Comparison of ENCODE assay signal across 17 cellular contexts in genomic region chr10:132403511-132404168, GRCh38. TPM values are rescaled to one million over a fixed set of nuclear protein-coding genes. Genes with fewer than 3 reads are reported as not detected.
DNase-seq lines count a peak whose midpoint lies in the region; ATAC-seq and TF ChIP-seq lines count a peak whose summit lies in the region.
"Had no signal": no experiment of that assay in that cellular context is flagged by ENCODE, and none has a peak within 500 bp of the region (broad histone marks: within the 10 kb centered on the region; RNA-seq: fewer than 3 reads in every experiment).

No MANE protein-coding gene starts in this region.

- no peak overlapping the region for H4K91ac ChIP-seq in mesenchymal stem cell (ENCODE audit: low read length)

- H3K4me2 ChIP-seq in mammary epithelial cell (ENCODE audit: insufficient read depth, low read depth, low read length): no peak overlapping the region
- H3K4me2 ChIP-seq in mesenchymal stem cell (ENCODE audit: low read length, poor library complexity, severe bottlenecking): no peak overlapping the region

- intact Hi-C loops in mammary epithelial cell (cut with micrococcal nuclease): no loop called here

- peaks cover 35% of the 10 kb centered on the region for H3K4me1 Mint-ChIP-seq in stimulated activated naive CD8-positive, alpha-beta T cell treated with anti-CD3 and anti-CD28 coated beads, Interleukin-15, amount 100 ng/mL, for 72 hours

- dilution Hi-C loops in mammary epithelial cell (cut with HindIII; ENCODE audit: low sequenced_read_pairs): no loop called here

- no peaks in the 10 kb centered on the region for H3K36me3 ChIP-seq in mammary epithelial cell (ENCODE audit: insufficient read depth, low read length)
- peaks cover 12 to 88% of the 10 kb centered on the region in 2 experiments for H3K36me3 ChIP-seq in mesenchymal stem cell (ENCODE audit: control insufficient read depth in 1 of 2, insufficient read depth in 2 of 2, low read depth in 1 of 2, low read length in 2 of 2)
- peaks cover 13 to 29% (median 24%) of the 10 kb centered on the region in 4 donors for H3K36me3 ChIP-seq in upper lobe of left lung

- H2BK15ac ChIP-seq in mesenchymal stem cell (ENCODE audit: low read depth, poor library complexity, severe bottlenecking): no peak overlapping the region

- no peaks in the 10 kb centered on the region for H3K9me3 Mint-ChIP-seq in stimulated activated naive CD8-positive, alpha-beta T cell treated with anti-CD3 and anti-CD28 coated beads, Interleukin-15, amount 100 ng/mL, for 72 hours
- H3K9me3 Mint-ChIP-seq: HFFc6 had no signal

- TF ChIP-seq CTCF in mammary epithelial cell (conservative IDR thresholded peaks at IDR 0.05 in 1 of 2, IDR thresholded peaks at IDR 0.05 in 1 of 2; ENCODE audit: extremely low read depth in 1 of 2, insufficient read depth in 1 of 2, low read depth in 1 of 2, low read length in 2 of 2): no peak
- no peak for TF ChIP-seq CTCF in upper lobe of left lung (IDR thresholded peaks at IDR 0.05)

- no peak overlapping the region for H2BK12ac ChIP-seq in mesenchymal stem cell (ENCODE audit: low read length in 2 of 2)

- H3K27me3 ChIP-seq in mammary epithelial cell (ENCODE audit: insufficient read depth, low read length): no peaks in the 10 kb centered on the region
- no peaks in the 10 kb centered on the region for H3K27me3 ChIP-seq in mesenchymal stem cell (ENCODE audit: control insufficient read depth in 1 of 2, insufficient read depth in 1 of 2, low read length in 2 of 2)
- H3K27me3 ChIP-seq in upper lobe of left lung: no peaks in the 10 kb centered on the region
- H3K27me3 ChIP-seq: sigmoid colon had no signal

- H3K79me2 ChIP-seq in mammary epithelial cell (ENCODE audit: insufficient read depth, low read length): peaks cover 48% of the 10 kb centered on the region

- in situ Hi-C loops in T47D (cut with HindIII; ENCODE audit: low pct_unique_long_range_greater_than_20kb, low sequenced_read_pairs) (no loop called here), mammary epithelial cell (cut with MboI; ENCODE audit: low sequenced_read_pairs in 2 of 2) (no loop called here)

- peaks cover 64% of the 10 kb centered on the region for H3K79me1 ChIP-seq in mesenchymal stem cell (replicated peaks; ENCODE audit: low read length, poor library complexity, severe bottlenecking)

- 91% methylated on average over 19 of the region's 25 CpGs for WGBS in mammary epithelial cell (ENCODE audit: low coverage, missing lambda C conversion rate)
- WGBS in mesenchymal stem cell: 93% methylated on average over 25 of the region's 25 CpGs
- 83 to 84% methylated on average over 6 to 18 of the region's 25 CpGs for WGBS in upper lobe of left lung, 2 donors

- H3K9ac ChIP-seq in mammary epithelial cell (ENCODE audit: insufficient read depth, low read length) (no peak overlapping the region), mesenchymal stem cell (ENCODE audit: low read length) (no peak overlapping the region)

- no peak overlapping the region for H2BK5ac ChIP-seq in mesenchymal stem cell (ENCODE audit: low read depth, low read length, poor library complexity, severe bottlenecking)

- H3K4ac ChIP-seq in mesenchymal stem cell (ENCODE audit: low read depth in 1 of 2, low read length in 2 of 2): peak overlapping the region in 1 of 2 experiments; percentile 18

- peak; percentile 68 to 72 for DNase-seq in T47D (ENCODE audit: low read depth in 1 of 2, low spot score in 1 of 2)
- no peak for DNase-seq in mammary epithelial cell
- DNase-seq in epithelial cell of prostate (ENCODE audit: low read depth, low spot score): no peak
- no peak for DNase-seq in mesenchymal stem cell
- peak in 1 of 2 donors; percentile 85 for DNase-seq in upper lobe of left lung
- no peak for DNase-seq in inferior parietal cortex (ENCODE audit: extremely low spot score)
- no peak for DNase-seq in stimulated activated naive CD8-positive, alpha-beta T cell treated with anti-CD3 and anti-CD28 coated beads, Interleukin-15, amount 100 ng/mL, for 72 hours
- DNase-seq: activated effector memory CD4-positive, alpha-beta T cell treated with Interleukin-2 at 50 U/mL for 16 hours; amygdala; effector CD4-positive, alpha-beta T cell; HFFc6; NCI-H1417 treated with DMSO at 0.1 percent for 48 hours; stimulated activated CD4-positive, alpha-beta T cell treated with anti-CD3 and anti-CD28 coated beads, Interleukin-1b, Interleukin-23, amount 100 ng/mL, for 48 hours; T1000 had no signal

- no peak overlapping the region for H3K23ac ChIP-seq in mesenchymal stem cell (ENCODE audit: low read length in 2 of 2)

- H3K14ac ChIP-seq in mesenchymal stem cell (ENCODE audit: low read length in 2 of 2): no peak overlapping the region

- H3K4me3 ChIP-seq in mammary epithelial cell (replicated peaks in 1 of 3; ENCODE audit: insufficient read depth in 1 of 3, low read depth in 2 of 3, low read length in 3 of 3): no peak overlapping the region
- H3K4me3 ChIP-seq in mesenchymal stem cell (ENCODE audit: insufficient read depth in 1 of 2, low read depth in 1 of 2, low read length in 2 of 2): no peak overlapping the region
- no peak overlapping the region for H3K4me3 ChIP-seq in upper lobe of left lung
- H3K4me3 ChIP-seq: sigmoid colon had no signal

- H3K4me1 ChIP-seq in mammary epithelial cell (ENCODE audit: insufficient read depth, low read length) (peaks cover 16% of the 10 kb centered on the region), mesenchymal stem cell (ENCODE audit: control insufficient read depth, insufficient read depth, low read depth, low read length) (peaks cover 46% of the 10 kb centered on the region), upper lobe of left lung (peaks cover 58 to 74% (median 70%) of the 10 kb centered on the region in 4 donors)

- H3K27ac ChIP-seq in mammary epithelial cell (ENCODE audit: insufficient read depth, low read depth, low read length): no peak overlapping the region
- peak overlapping the region; percentile 2 for H3K27ac ChIP-seq in epithelial cell of prostate
- H3K27ac ChIP-seq in mesenchymal stem cell (ENCODE audit: low read length, poor library complexity, severe bottlenecking): no peak overlapping the region
- peak overlapping the region in 3 of 4 donors; percentile 72 to 94 (median 79) for H3K27ac ChIP-seq in upper lobe of left lung
- H3K27ac ChIP-seq: sigmoid colon had no signal

- no peak for TF ChIP-seq POLR2A in upper lobe of left lung (IDR thresholded peaks at IDR 0.05)

- ATAC-seq in upper lobe of left lung (ENCODE audit: low FRiP score in 2 of 2): no peak
- ATAC-seq in HG03342 (IDR thresholded peaks at IDR 0.05; ENCODE audit: unreplicated experiment): no peak
- ATAC-seq in stimulated activated naive CD8-positive, alpha-beta T cell treated with anti-CD3 and anti-CD28 coated beads, Interleukin-15, amount 100 ng/mL, for 72 hours: no peak
- ATAC-seq: SK-N-SH treated with all-trans-retinoic acid at 6 μM for 48 hours had no signal

- H2BK120ac ChIP-seq in mesenchymal stem cell (ENCODE audit: low read depth, low read length): no peak overlapping the region

- H2AFZ ChIP-seq in mammary epithelial cell (ENCODE audit: low read depth, low read length): no peak overlapping the region
- no peak overlapping the region for H2AFZ ChIP-seq in mesenchymal stem cell (ENCODE audit: low read depth, low read length)

- no peak for TF ChIP-seq EP300 in upper lobe of left lung (IDR thresholded peaks at IDR 0.05)

- BruUV-seq in mammary epithelial cell (replicated peaks; lab: Mats Ljungman, UMichigan): no TSS peak

- H3K27me3 Mint-ChIP-seq in stimulated activated naive CD8-positive, alpha-beta T cell treated with anti-CD3 and anti-CD28 coated beads, Interleukin-15, amount 100 ng/mL, for 72 hours: no peaks in the 10 kb centered on the region

- H3K27ac Mint-ChIP-seq in stimulated activated naive CD8-positive, alpha-beta T cell treated with anti-CD3 and anti-CD28 coated beads, Interleukin-15, amount 100 ng/mL, for 72 hours: no peak overlapping the region
- H3K27ac Mint-ChIP-seq: HFFc6 had no signal

- no peak overlapping the region for H3K4me3 Mint-ChIP-seq in stimulated activated naive CD8-positive, alpha-beta T cell treated with anti-CD3 and anti-CD28 coated beads, Interleukin-15, amount 100 ng/mL, for 72 hours
- H3K4me3 Mint-ChIP-seq: HFFc6 had no signal

- H3K9me3 ChIP-seq in mammary epithelial cell (replicated peaks; ENCODE audit: insufficient read depth, low read length) (no peaks in the 10 kb centered on the region), mesenchymal stem cell (ENCODE audit: control insufficient read depth, low read length) (no peaks in the 10 kb centered on the region), upper lobe of left lung (no peaks in the 10 kb centered on the region)
- H3K9me3 ChIP-seq: sigmoid colon had no signal

- CTCF ChIA-PET in mammary epithelial cell (lab: Charles Lee; ENCODE audit: low non-redundant PET): no interaction called here

- peak overlapping the region; percentile 14 for H2AK5ac ChIP-seq in mesenchymal stem cell (ENCODE audit: low read length, severe bottlenecking)

- no peak overlapping the region for H3K18ac ChIP-seq in mesenchymal stem cell (ENCODE audit: low read depth in 1 of 2, low read length in 2 of 2)

- no peak overlapping the region for H4K8ac ChIP-seq in mesenchymal stem cell (ENCODE audit: low read length)

- H4K20me1 ChIP-seq in mammary epithelial cell (ENCODE audit: insufficient read depth, low read length): no peaks in the 10 kb centered on the region

RNA-seq across cellular contexts. Expression of gene PWWP2B, which starts 6.6 kb away (rescaled TPM):
- 10 to 100 TPM; 10.7 to 12.3 TPM for total RNA-seq in mammary epithelial cell
- 4.3 TPM for polyA plus RNA-seq in mammary epithelial cell
- 2.8 TPM for polyA minus RNA-seq in mammary epithelial cell
- polyA plus RNA-seq in mesenchymal stem cell (2013, experiment 1 of 2): 9.8 TPM
- 9.5 TPM for polyA plus RNA-seq in mesenchymal stem cell (2013, experiment 2 of 2)
- total RNA-seq in upper lobe of left lung: 10 to 100 TPM; 20.2 to 54.4 (median 32.9) TPM

Comparison
In these comparisons a context has a peak if more than half of its experiments do, and no peak if none do; other contexts are left out.
1. DNase-seq: peak in T47D (2 of 2); none in mammary epithelial cell (single experiment), epithelial cell of prostate (single experiment), mesenchymal stem cell (single experiment), inferior parietal cortex (single experiment) and stimulated activated naive CD8-positive, alpha-beta T cell treated with anti-CD3 and anti-CD28 coated beads, Interleukin-15, amount 100 ng/mL, for 72 hours (0 of 2).
2. H3K27ac ChIP-seq: peak in epithelial cell of prostate (single experiment) and upper lobe of left lung (3 of 4); none in mammary epithelial cell (single experiment) and mesenchymal stem cell (single experiment).